In genomic region chr18:24270358-24270936, GRCh38 we compare ENCODE assay signal across 10 cellular contexts.
DNase-seq lines count a peak whose midpoint lies in the region; ATAC-seq and TF ChIP-seq lines count a peak whose summit lies in the region.
"Had no signal": no experiment of that assay in that cellular context is flagged by ENCODE, and none has a peak within 500 bp of the region (broad histone marks: within the 10 kb centered on the region; RNA-seq: fewer than 3 reads in every experiment).

No MANE protein-coding gene starts in this region.

- intact Hi-C loops in IMR-90 (cut with micrococcal nuclease): loop anchor here (5.0 kb wide), 1 partner anchor 52 kb away; no protein-coding TSS in a partner anchor
- intact Hi-C loops in right lobe of liver (cut with DNase I): no loop called here
- intact Hi-C loops in activated naive CD4-positive, alpha-beta T cell treated with anti-CD3 and anti-CD28 coated beads for 36 hours (cut with micrococcal nuclease): no loop called here
- intact Hi-C loops in CD4-positive, alpha-beta memory T cell (cut with micrococcal nuclease): no loop called here

- no peak overlapping the region for H2AK9ac ChIP-seq in IMR-90 (replicated peaks; ENCODE audit: low read depth, low read length, poor library complexity)

- H2AFZ ChIP-seq in IMR-90 (replicated peaks; ENCODE audit: low read length, poor library complexity): no peak overlapping the region

- peaks cover 8% of the 10 kb centered on the region; the same call in 1 of the 2 replicates for H3K4me1 ChIP-seq in IMR-90 (ENCODE audit: control insufficient read depth, insufficient read depth, low read length)
- peaks cover 0 to 12% (median 3%) of the 10 kb centered on the region in 4 donors for H3K4me1 ChIP-seq in right lobe of liver
- peaks cover 3 to 57% (median 53%) of the 10 kb centered on the region in 5 donors for H3K4me1 ChIP-seq in subcutaneous abdominal adipose tissue (ENCODE audit: control insufficient read depth in 5 of 5, insufficient read depth in 5 of 5, low read length in 5 of 5)
- peaks cover 5% of the 10 kb centered on the region for H3K4me1 ChIP-seq in CD4-positive, alpha-beta memory T cell (ENCODE audit: insufficient read depth, low read length)

- peak overlapping the region; percentile 92 for H3K4me3 ChIP-seq in IMR-90 (ENCODE audit: insufficient read depth, low read depth, low read length)
- peak overlapping the region in 2 of 3 donors; percentile 71 to 81 for H3K4me3 ChIP-seq in right lobe of liver
- H3K4me3 ChIP-seq in subcutaneous abdominal adipose tissue (ENCODE audit: low read depth in 1 of 5, low read length in 5 of 5): peak overlapping the region; percentile 78 to 93 (median 92)
- no peak overlapping the region for H3K4me3 ChIP-seq in CD4-positive, alpha-beta memory T cell (ENCODE audit: low read length in 2 of 2)

- CTCF ChIA-PET in IMR-90 (lab: Yijun Ruan, JAX): interaction anchor here (0.6 to 1.2 kb wide), 4 partner anchors 50 to 150 kb away, joined by 3 to 6 read pairs (median 4); no protein-coding TSS in a partner anchor
- CTCF ChIA-PET in activated naive CD4-positive, alpha-beta T cell treated with anti-CD3 and anti-CD28 coated beads for 36 hours (lab: Charles Lee): interaction anchor here (1.3 kb wide), 1 partner anchor 131 kb away, joined by 3 read pairs; the partner anchor contains the start of gene CABYR
- CTCF ChIA-PET in CD4-positive, alpha-beta memory T cell (lab: Charles Lee; ENCODE audit: partially characterized antibody): no interaction called here

- H3K23ac ChIP-seq in IMR-90 (ENCODE audit: low read depth, low read length): peak overlapping the region; percentile 15; the same call in 1 of the 2 replicates

- H3K36me3 ChIP-seq in IMR-90 (ENCODE audit: control insufficient read depth, insufficient read depth, low read length) (peaks cover 2% of the 10 kb centered on the region; the same call in 1 of the 2 replicates), right lobe of liver (no peaks in the 10 kb centered on the region), subcutaneous abdominal adipose tissue (ENCODE audit: control insufficient read depth in 5 of 5, insufficient read depth in 5 of 5, low read length in 5 of 5) (peaks cover 0 to 3% (median 0%) of the 10 kb centered on the region in 5 donors)
- H3K36me3 ChIP-seq in CD4-positive, alpha-beta memory T cell (ENCODE audit: insufficient read depth, low read length): no peaks in the 10 kb centered on the region

- H3K9me3 ChIP-seq in IMR-90 (ENCODE audit: control insufficient read depth, insufficient read depth, low read length): no peaks in the 10 kb centered on the region
- H3K9me3 ChIP-seq in right lobe of liver: no peaks in the 10 kb centered on the region
- H3K9me3 ChIP-seq in subcutaneous abdominal adipose tissue (ENCODE audit: control insufficient read depth in 5 of 5, low read length in 5 of 5): no peaks in the 10 kb centered on the region
- H3K9me3 ChIP-seq in CD4-positive, alpha-beta memory T cell (ENCODE audit: control insufficient read depth in 1 of 2, low read length in 2 of 2): no peaks in the 10 kb centered on the region

- no peak overlapping the region for H2AK5ac ChIP-seq in IMR-90 (ENCODE audit: low read depth, low read length)

- no peak overlapping the region for H4K91ac ChIP-seq in IMR-90 (ENCODE audit: insufficient read depth, low read depth, low read length)

- peaks cover 8% of the 10 kb centered on the region for H3K36me3 Mint-ChIP-seq in chondrocyte (ENCODE audit: low read depth)
- H3K36me3 Mint-ChIP-seq in stimulated activated memory B cell treated with anti-CD40 and anti-IgM and Interleukin-4, amounts not matched to agents 10 μg/mL and 1 μg/mL and 100 μg/mL, for 72 hours: no peaks in the 10 kb centered on the region
- H3K36me3 Mint-ChIP-seq in activated naive CD4-positive, alpha-beta T cell treated with anti-CD3 and anti-CD28 coated beads for 36 hours (ENCODE audit: low read depth): no peaks in the 10 kb centered on the region
- H3K36me3 Mint-ChIP-seq in CD4-positive, alpha-beta memory T cell: peaks cover 0 to 3% of the 10 kb centered on the region in 2 donors

- TF ChIP-seq POLR2A in IMR-90 (IDR thresholded peaks at IDR 0.05; ENCODE audit: low read depth, low read length) (no peak), right lobe of liver (IDR thresholded peaks at IDR 0.05) (no peak)

- peak overlapping the region; percentile 95 for H3K4me3 Mint-ChIP-seq in chondrocyte (ENCODE audit: unreplicated experiment)
- no peak overlapping the region for H3K4me3 Mint-ChIP-seq in stimulated activated memory B cell treated with anti-CD40 and anti-IgM and Interleukin-4, amounts not matched to agents 10 μg/mL and 1 μg/mL and 100 μg/mL, for 72 hours
- no peak overlapping the region for H3K4me3 Mint-ChIP-seq in activated naive CD4-positive, alpha-beta T cell treated with anti-CD3 and anti-CD28 coated beads for 36 hours
- no peak overlapping the region for H3K4me3 Mint-ChIP-seq in CD4-positive, alpha-beta memory T cell

- BruUV-seq in IMR-90 (replicated peaks; lab: Mats Ljungman, UMichigan): no TSS peak

- 0 out of 3 replicates have a peak overlapping the region, but pooled peaks have one; percentile 15 for H2BK15ac ChIP-seq in IMR-90 (ENCODE audit: low read depth, low read length)

- 29% methylated on average over 1 of the region's 4 CpGs; no CpG with 5 or more reads in 1 of the 2 experiments for WGBS in IMR-90 (ENCODE audit: extremely low coverage in 2 of 2, insufficient read length in 1 of 2), 2 experiments
- WGBS in right lobe of liver (ENCODE audit: insufficient coverage, low coverage, low lambda C conversion rate, missing lambda C conversion rate): 18% methylated on average over 4 of the region's 4 CpGs

- H3K79me1 ChIP-seq in IMR-90 (ENCODE audit: low read depth in 1 of 2, low read length in 2 of 2): peaks cover 14 to 32% of the 10 kb centered on the region in 2 experiments

- H4K5ac ChIP-seq in IMR-90 (ENCODE audit: low read depth, low read length): peak overlapping the region; percentile 20; the same call in 1 of the 2 replicates

- H3K14ac ChIP-seq in IMR-90 (replicated peaks; ENCODE audit: low read depth, low read length): peak overlapping the region; percentile 10

- H3K9me1 ChIP-seq in IMR-90 (ENCODE audit: insufficient read depth, low read length): peaks cover 7% of the 10 kb centered on the region

- peak; percentile 8 for DNase-seq in IMR-90
- no peak for DNase-seq in chondrocyte (ENCODE audit: low spot score)
- DNase-seq in right lobe of liver: no peak
- DNase-seq in NCI-H2107 (lab: John Stamatoyannopoulos, UW): no peak
- no peak for DNase-seq in activated naive CD4-positive, alpha-beta T cell treated with anti-CD3 and anti-CD28 coated beads for 36 hours
- DNase-seq in CD4-positive, alpha-beta memory T cell: no peak
- DNase-seq: cortex of kidney, NCI-H187 had no signal

- H3K56ac ChIP-seq in IMR-90 (ENCODE audit: extremely low read depth, insufficient read depth, low read length): peak overlapping the region; percentile 55; the same call in 1 of the 2 replicates

- H3K4ac ChIP-seq in IMR-90 (ENCODE audit: low read depth, low read length): peak overlapping the region; percentile 62; the same call in 1 of the 2 replicates

- peaks cover 23% of the 10 kb centered on the region for H3K4me1 Mint-ChIP-seq in chondrocyte (ENCODE audit: low read depth)
- H3K4me1 Mint-ChIP-seq in stimulated activated memory B cell treated with anti-CD40 and anti-IgM and Interleukin-4, amounts not matched to agents 10 μg/mL and 1 μg/mL and 100 μg/mL, for 72 hours: no peaks in the 10 kb centered on the region
- peaks cover 3% of the 10 kb centered on the region for H3K4me1 Mint-ChIP-seq in activated naive CD4-positive, alpha-beta T cell treated with anti-CD3 and anti-CD28 coated beads for 36 hours (ENCODE audit: low read depth)
- H3K4me1 Mint-ChIP-seq in CD4-positive, alpha-beta memory T cell: peaks cover 2 to 5% (median 4%) of the 10 kb centered on the region in 4 donors

- H3K27me3 ChIP-seq in IMR-90 (ENCODE audit: control insufficient read depth, insufficient read depth, low read length) (no peaks in the 10 kb centered on the region), right lobe of liver (no peaks in the 10 kb centered on the region), subcutaneous abdominal adipose tissue (ENCODE audit: control insufficient read depth in 5 of 5, insufficient read depth in 4 of 5, low read length in 5 of 5) (no peaks in the 10 kb centered on the region)
- no peaks in the 10 kb centered on the region for H3K27me3 ChIP-seq in CD4-positive, alpha-beta memory T cell (ENCODE audit: insufficient read depth, low read length)

- peak overlapping the region; percentile 17; the same call in 1 of the 2 replicates for H3K27ac ChIP-seq in IMR-90 (ENCODE audit: insufficient read depth, low read length)
- H3K27ac ChIP-seq in right lobe of liver: peak overlapping the region in 1 of 3 donors; percentile 93
- H3K27ac ChIP-seq in subcutaneous abdominal adipose tissue (ENCODE audit: low read depth, low read length): peak overlapping the region; percentile 94
- no peak overlapping the region for H3K27ac ChIP-seq in CD4-positive, alpha-beta memory T cell (ENCODE audit: low read depth, low read length)

- peak overlapping the region; percentile 21; the same call in 1 of the 2 replicates for H2BK120ac ChIP-seq in IMR-90 (ENCODE audit: low read depth, low read length)

- H4K8ac ChIP-seq in IMR-90 (ENCODE audit: low read depth in 2 of 2, low read length in 2 of 2): no peak overlapping the region

- peak overlapping the region; percentile 65; the same call in 1 of the 2 replicates for H3K18ac ChIP-seq in IMR-90 (ENCODE audit: low read depth, low read length)

- peak overlapping the region; percentile 89 for H2BK5ac ChIP-seq in IMR-90 (ENCODE audit: low read depth, low read length, poor library complexity, severe bottlenecking)

- peak overlapping the region; percentile 9; the same call in 1 of the 2 replicates for H2BK20ac ChIP-seq in IMR-90 (ENCODE audit: low read depth, low read length)

- ATAC-seq in IMR-90 (ENCODE audit: low read depth) (no peak), right lobe of liver (no peak)
- no peak for ATAC-seq in stimulated activated memory B cell treated with anti-CD40 and anti-IgM and Interleukin-4, amounts not matched to agents 10 μg/mL and 1 μg/mL and 100 μg/mL, for 72 hours

- H3K27me3 Mint-ChIP-seq in chondrocyte (ENCODE audit: low read depth): no peaks in the 10 kb centered on the region
- H3K27me3 Mint-ChIP-seq in stimulated activated memory B cell treated with anti-CD40 and anti-IgM and Interleukin-4, amounts not matched to agents 10 μg/mL and 1 μg/mL and 100 μg/mL, for 72 hours: peaks cover 71% of the 10 kb centered on the region
- H3K27me3 Mint-ChIP-seq in activated naive CD4-positive, alpha-beta T cell treated with anti-CD3 and anti-CD28 coated beads for 36 hours (ENCODE audit: low read depth): peaks cover 32% of the 10 kb centered on the region
- H3K27me3 Mint-ChIP-seq in CD4-positive, alpha-beta memory T cell: peaks cover 34 to 38% of the 10 kb centered on the region in 2 donors

- peaks cover 9% of the 10 kb centered on the region; the same call in 1 of the 2 replicates for H4K20me1 ChIP-seq in IMR-90 (ENCODE audit: insufficient read depth, low read length)

- H3K4me2 ChIP-seq in IMR-90 (ENCODE audit: low read depth, low read length): peak overlapping the region; percentile 93

- TF ChIP-seq RAD21 in IMR-90 (IDR thresholded peaks at IDR 0.05; ENCODE audit: low read length): no peak

- H3K9ac ChIP-seq in IMR-90 (ENCODE audit: low read depth, low read length): peak overlapping the region; percentile 66; the same call in 1 of the 2 replicates
- peak overlapping the region; percentile 65 to 89 (median 84) for H3K9ac ChIP-seq in subcutaneous abdominal adipose tissue (ENCODE audit: low read length in 5 of 5)

- dilution Hi-C loops in IMR-90 (cut with HindIII; ENCODE audit: low sequenced_read_pairs, unreplicated experiment): no loop called here

- in situ Hi-C loops in IMR-90 (cut with MboI; ENCODE audit: low sequenced_read_pairs): no loop called here

- POLR2A ChIA-PET in IMR-90 (lab: Charles Lee; ENCODE audit: unreplicated experiment): no interaction called here
- POLR2A ChIA-PET in CD4-positive, alpha-beta memory T cell (lab: Charles Lee; ENCODE audit: partially characterized antibody): no interaction called here

- TF ChIP-seq CTCF in IMR-90 (conservative IDR thresholded peaks at IDR 0.05; ENCODE audit: low read depth, low read length) (no peak), chondrocyte (IDR thresholded peaks at IDR 0.05) (no peak), right lobe of liver (IDR thresholded peaks at IDR 0.05) (no peak)

- H3K27ac Mint-ChIP-seq in chondrocyte (ENCODE audit: unreplicated experiment): peak overlapping the region; percentile 38
- no peak overlapping the region for H3K27ac Mint-ChIP-seq in stimulated activated memory B cell treated with anti-CD40 and anti-IgM and Interleukin-4, amounts not matched to agents 10 μg/mL and 1 μg/mL and 100 μg/mL, for 72 hours
- H3K27ac Mint-ChIP-seq in activated naive CD4-positive, alpha-beta T cell treated with anti-CD3 and anti-CD28 coated beads for 36 hours: no peak overlapping the region
- no peak overlapping the region for H3K27ac Mint-ChIP-seq in CD4-positive, alpha-beta memory T cell

- no peaks in the 10 kb centered on the region for H3K9me3 Mint-ChIP-seq in chondrocyte (ENCODE audit: low read depth)
- H3K9me3 Mint-ChIP-seq in stimulated activated memory B cell treated with anti-CD40 and anti-IgM and Interleukin-4, amounts not matched to agents 10 μg/mL and 1 μg/mL and 100 μg/mL, for 72 hours: peaks cover 11% of the 10 kb centered on the region
- peaks cover 4% of the 10 kb centered on the region for H3K9me3 Mint-ChIP-seq in activated naive CD4-positive, alpha-beta T cell treated with anti-CD3 and anti-CD28 coated beads for 36 hours
- H3K9me3 Mint-ChIP-seq in CD4-positive, alpha-beta memory T cell: peaks cover 0 to 9% (median 5%) of the 10 kb centered on the region in 8 donors

Comparison
In these comparisons a context has a peak if more than half of its experiments do, and no peak if none do; other contexts are left out.
1. H3K4me3 ChIP-seq: peak in IMR-90 (single experiment), right lobe of liver (2 of 3) and subcutaneous abdominal adipose tissue (5 of 5); none in CD4-positive, alpha-beta memory T cell (0 of 2).